ENCODE assay signal across 8 cellular contexts in genomic region chr9:96021616-96022444, GRCh38.
DNase-seq lines count a peak whose midpoint lies in the region; FAIRE-seq and TF ChIP-seq lines count a peak whose summit lies in the region.

No MANE protein-coding gene starts in this region.

- WGBS in mesendoderm (ENCODE audit: extremely low coverage, insufficient coverage, low lambda C conversion rate) = no CpG with 5 or more reads among the region's 68 CpGs

- H3K36me3 Mint-ChIP-seq in type B pancreatic cell = peaks cover 8% of the 10 kb centered on the region

- H2BK5ac ChIP-seq in mesendoderm (ENCODE audit: low read length) = no peak overlapping the region

- no peak overlapping the region for H4K8ac ChIP-seq in mesendoderm (ENCODE audit: low read depth, low read length)

- H3K4me1 ChIP-seq in mesendoderm (ENCODE audit: control insufficient read depth, low read depth, low read length) = peaks cover 5% of the 10 kb centered on the region

- H3K4me2 ChIP-seq in mesendoderm (ENCODE audit: low read length) = peak overlapping the region; percentile 80

- DNase-seq in C1 segment of cervical spinal cord (lab: John Stamatoyannopoulos, UW) = peak in 9 of 14 donors; percentile 14 to 78 (median 55)
- DNase-seq in NCI-H748 treated with DMSO at 0.1 percent for 48 hours (lab: John Stamatoyannopoulos, UW) = peak; percentile 5
- DNase-seq in ecto neural progenitor cell (ENCODE audit: low spot score) = peak; percentile 67
- DNase-seq in mesendoderm = peak; percentile 29
- no peak for DNase-seq in type B pancreatic cell (ENCODE audit: extremely low spot score, unreplicated experiment)
- no peak for DNase-seq in NCI-H2081 (lab: John Stamatoyannopoulos, UW)
- DNase-seq in SW480 (ENCODE audit: low spot score) = no peak
- no peak for DNase-seq in RCC 7860 (ENCODE audit: low spot score)

- no peak overlapping the region for H3K27ac Mint-ChIP-seq in type B pancreatic cell

- peaks cover 10% of the 10 kb centered on the region for H3K9me3 Mint-ChIP-seq in type B pancreatic cell

- H3K23ac ChIP-seq in mesendoderm (ENCODE audit: low read length) = peak overlapping the region; percentile 37

- H3K4me3 ChIP-seq in mesendoderm (ENCODE audit: low read length) = peak overlapping the region; percentile 38

- TF ChIP-seq CTCF in type B pancreatic cell (conservative IDR thresholded peaks at IDR 0.05) = no peak

- H3K4me3 Mint-ChIP-seq in type B pancreatic cell = peak overlapping the region; percentile 89

- no peak overlapping the region for H4K5ac ChIP-seq in mesendoderm (ENCODE audit: low read length)

- peak overlapping the region; percentile 35 for H3K18ac ChIP-seq in mesendoderm (ENCODE audit: low read length)

- H3K56ac ChIP-seq in mesendoderm (ENCODE audit: low read length) = peak overlapping the region; percentile 59

- H2AK5ac ChIP-seq in mesendoderm (ENCODE audit: low read length) = no peak overlapping the region

- no peak for FAIRE-seq in RCC 7860 (lab: Jason Lieb, UNC)

- H3K27ac ChIP-seq in mesendoderm (ENCODE audit: low read depth, low read length) = no peak overlapping the region

- H3K79me1 ChIP-seq in mesendoderm (ENCODE audit: low read length) = no peaks in the 10 kb centered on the region

- peaks cover 30% of the 10 kb centered on the region for H3K4me1 Mint-ChIP-seq in type B pancreatic cell (ENCODE audit: unreplicated experiment)

- no peaks in the 10 kb centered on the region for H3K79me2 ChIP-seq in mesendoderm (ENCODE audit: control insufficient read depth, insufficient read depth, low read length)

- peak overlapping the region; percentile 47 for H2BK120ac ChIP-seq in mesendoderm (ENCODE audit: low read depth, low read length)

- peak overlapping the region; percentile 70 for H3K9ac ChIP-seq in mesendoderm (ENCODE audit: low read length)

- H2BK15ac ChIP-seq in mesendoderm (replicated peaks; ENCODE audit: low read depth) = no peak overlapping the region

- peaks cover 64% of the 10 kb centered on the region for H3K27me3 Mint-ChIP-seq in type B pancreatic cell

- H3K4ac ChIP-seq in mesendoderm (ENCODE audit: low read depth, low read length) = peak overlapping the region; percentile 8

- peaks cover 3% of the 10 kb centered on the region for H3K27me3 ChIP-seq in mesendoderm (ENCODE audit: insufficient read depth, low read length, poor library complexity)

- H3K36me3 ChIP-seq in mesendoderm (ENCODE audit: control insufficient read depth, insufficient read depth, low read length) = no peaks in the 10 kb centered on the region

Comparison
In these comparisons a context has a peak if more than half of its experiments do, and no peak if none do; other contexts are left out.
1. DNase-seq: peak in C1 segment of cervical spinal cord (9 of 14), NCI-H748 treated with DMSO at 0.1 percent for 48 hours (single experiment), ecto neural progenitor cell (single experiment) and mesendoderm (single experiment); none in type B pancreatic cell (single experiment), NCI-H2081 (0 of 2), SW480 (single experiment) and RCC 7860 (single experiment).